ENCODE assay signal across 8 cellular contexts in the genomic region with DNA sequence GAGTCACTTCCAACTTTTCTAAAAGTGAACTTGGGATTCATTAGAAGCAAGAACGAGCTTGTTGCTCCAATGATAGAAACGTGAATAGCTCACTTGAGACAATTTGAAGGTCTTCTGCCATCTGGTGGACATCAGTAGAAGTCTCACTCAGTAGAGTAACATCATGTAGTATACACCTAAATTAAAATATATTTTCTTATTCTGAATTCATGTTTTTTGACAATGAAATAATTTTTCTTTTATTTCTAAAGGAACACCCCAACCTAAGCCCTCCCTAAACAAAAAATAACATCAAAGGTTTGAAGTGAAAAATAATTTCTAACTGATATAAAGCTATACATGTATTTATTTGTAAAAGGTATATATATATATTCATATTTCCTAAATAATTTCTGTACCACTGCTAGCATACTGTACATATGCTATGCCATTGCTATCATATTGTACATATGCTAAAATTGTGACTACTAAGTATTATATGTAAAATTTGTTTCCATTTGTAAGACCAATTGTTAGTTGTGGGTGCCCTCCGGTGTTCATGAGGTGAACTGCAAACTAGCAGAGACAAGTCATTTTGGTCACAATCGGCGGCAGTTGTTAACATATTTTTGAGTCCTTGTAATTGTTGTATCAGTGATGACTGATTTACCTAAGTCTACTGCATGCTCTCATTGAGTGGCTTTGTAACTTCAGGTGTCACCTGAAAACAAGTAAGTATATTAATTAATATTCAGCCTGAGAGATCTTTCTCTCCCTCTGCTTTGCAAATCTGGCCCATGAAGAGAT.
DNase-seq lines count a peak whose midpoint lies in the region; ATAC-seq, FAIRE-seq and TF ChIP-seq lines count a peak whose summit lies in the region.

No MANE protein-coding gene starts in this region.

- TF ChIP-seq CTCF in D721Med (IDR thresholded peaks at IDR 0.05; ENCODE audit: insufficient read depth, missing control alignments) (peak; percentile 95), epithelial cell of proximal tubule (conservative IDR thresholded peaks at IDR 0.05; ENCODE audit: low read depth, low read length) (peak; percentile 83), type B pancreatic cell (conservative IDR thresholded peaks at IDR 0.05) (peak; percentile 86)

- FAIRE-seq in D721Med (lab: Jason Lieb, UNC), result peak; percentile 82

- H3K27ac Mint-ChIP-seq in type B pancreatic cell, result no peak overlapping the region

- no peak overlapping the region for H3K4me3 Mint-ChIP-seq in type B pancreatic cell

- no peaks in the 10 kb centered on the region for H3K27me3 Mint-ChIP-seq in type B pancreatic cell

- DNase-seq in D721Med (ENCODE audit: insufficient read length, low spot score) (peak; percentile 34), NCI-H2196 treated with DMSO at 0.1 percent for 48 hours (lab: John Stamatoyannopoulos, UW; ENCODE audit: unreplicated experiment) (peak; percentile 63), epithelial cell of proximal tubule (ENCODE audit: low read depth) (peak; percentile 36), myocyte (ENCODE audit: low read depth) (peak; percentile 83), type B pancreatic cell (ENCODE audit: extremely low spot score, unreplicated experiment) (no peak)
- DNase-seq in activated CD4-positive, alpha-beta T cell treated with anti-CD3 and anti-CD28 coated beads for 48 hours, result peak; percentile 65

- no peaks in the 10 kb centered on the region for H3K9me3 Mint-ChIP-seq in type B pancreatic cell

- no peak overlapping the region for H3K4me3 ChIP-seq in epithelial cell of proximal tubule (ENCODE audit: low read depth, low read length)

- peak; percentile 95 for ATAC-seq in GM19397 (IDR thresholded peaks at IDR 0.05; ENCODE audit: unreplicated experiment)
- ATAC-seq in HG03378 (IDR thresholded peaks at IDR 0.05; ENCODE audit: unreplicated experiment), result peak; percentile 94

- no peaks in the 10 kb centered on the region for H3K36me3 Mint-ChIP-seq in type B pancreatic cell

- no peaks in the 10 kb centered on the region for H3K4me1 Mint-ChIP-seq in type B pancreatic cell (ENCODE audit: unreplicated experiment)
